ENCODE assay signal across 8 cellular contexts in genomic region chr1:209747580-209748262, GRCh38. TPM values are rescaled to one million over a fixed set of nuclear protein-coding genes. Genes with fewer than 3 reads are reported as not detected.
DNase-seq lines count a peak whose midpoint lies in the region; ATAC-seq, FAIRE-seq and TF ChIP-seq lines count a peak whose summit lies in the region.

No MANE protein-coding gene starts in this region.

- peaks cover 0 to 20% (median 0%) of the 10 kb centered on the region in 3 experiments for H3K27me3 ChIP-seq in neuronal stem cell (ENCODE audit: control insufficient read depth in 3 of 3, insufficient read depth in 3 of 3, low read depth in 1 of 3, low read length in 3 of 3)

- peak overlapping the region; percentile 97 for H2AFZ ChIP-seq in neuronal stem cell (ENCODE audit: low read length)

- peak overlapping the region; percentile 78 for H3K18ac ChIP-seq in neuronal stem cell (ENCODE audit: low read length)

- DNase-seq in RPMI8226 (peak; percentile 98), activated gamma-delta T cell treated with Interleukin-2 at 50 U/mL for 16 hours (peak; percentile 83), foreskin melanocyte (peak; percentile 68), neuronal stem cell (ENCODE audit: low spot score) (peak; percentile 82), stromal cell of bone marrow (ENCODE audit: low read depth) (peak; percentile 87)

- H2AK5ac ChIP-seq in neuronal stem cell (ENCODE audit: low read depth, low read length) = no peak overlapping the region

- H3K4ac ChIP-seq in neuronal stem cell (ENCODE audit: low read length) = no peak overlapping the region

- H3K4me2 ChIP-seq in neuronal stem cell (ENCODE audit: insufficient read depth, low read length, poor library complexity, severe bottlenecking) = peak overlapping the region; percentile 51

- H4K8ac ChIP-seq in neuronal stem cell (ENCODE audit: low read depth, low read length) = no peak overlapping the region

- H2BK12ac ChIP-seq in neuronal stem cell (ENCODE audit: low read length) = no peak overlapping the region

- peak; percentile 84 for ATAC-seq in HG03175 (IDR thresholded peaks at IDR 0.05; ENCODE audit: unreplicated experiment)

- WGBS in neuronal stem cell (ENCODE audit: extremely low coverage in 2 of 2, insufficient read length in 2 of 2, insufficient replicate concordance in 1 of 2), 2 donors = no CpG with 5 or more reads among the region's 37 CpGs

- no peaks in the 10 kb centered on the region for H3K79me1 ChIP-seq in neuronal stem cell (ENCODE audit: low read depth, low read length)

- in situ Hi-C loops in GM18951 (cut with MboI; ENCODE audit: low sequenced_read_pairs, unreplicated experiment) = no loop called here

- no peak overlapping the region for H2BK15ac ChIP-seq in neuronal stem cell (ENCODE audit: low read length)

- H3K4me1 ChIP-seq in neuronal stem cell (ENCODE audit: control insufficient read depth in 2 of 2, insufficient read depth in 1 of 2, low read depth in 1 of 2, low read length in 2 of 2) = peaks cover 2 to 6% of the 10 kb centered on the region in 2 donors

- peak; percentile 97 for FAIRE-seq in A204.1 (lab: Jason Lieb, UNC)

- peak overlapping the region; percentile 51 for H3K9ac ChIP-seq in neuronal stem cell (ENCODE audit: low read depth, low read length, poor library complexity)

- no peak overlapping the region for H3K27ac ChIP-seq in neuronal stem cell (replicated peaks; ENCODE audit: low read length)

- TF ChIP-seq POLR2A in GM18951 (IDR thresholded peaks at IDR 0.05; ENCODE audit: extremely low read depth, insufficient read depth, insufficient read length) = peak; percentile 23

- peak overlapping the region; percentile 19 to 68 for H3K4me3 ChIP-seq in neuronal stem cell (ENCODE audit: low read length in 2 of 2)

- no peaks in the 10 kb centered on the region for H3K36me3 ChIP-seq in neuronal stem cell (replicated peaks in 1 of 2; ENCODE audit: control insufficient read depth in 2 of 2, insufficient read depth in 2 of 2, low read length in 2 of 2)

- H4K91ac ChIP-seq in neuronal stem cell (ENCODE audit: low read depth, low read length, poor library complexity) = no peak overlapping the region

- H3K9me3 ChIP-seq in neuronal stem cell (replicated peaks in 1 of 2; ENCODE audit: control insufficient read depth in 2 of 2, insufficient read depth in 1 of 2, low read depth in 1 of 2, low read length in 2 of 2) = no peaks in the 10 kb centered on the region

- H2BK5ac ChIP-seq in neuronal stem cell (ENCODE audit: low read length) = no peak overlapping the region

- no peak overlapping the region for H3K14ac ChIP-seq in neuronal stem cell (ENCODE audit: low read length)

- no peak overlapping the region for H2BK120ac ChIP-seq in neuronal stem cell (ENCODE audit: low read depth, low read length)

- no peak overlapping the region for H3K23ac ChIP-seq in neuronal stem cell (ENCODE audit: low read depth, low read length, poor library complexity)

RNA-seq across cellular contexts. Expression of gene TRAF3IP3, which starts 8.1 kb away (rescaled TPM):
- polyA plus RNA-seq in neuronal stem cell (2013, experiment 1 of 2) = not detected
- not detected for polyA plus RNA-seq in neuronal stem cell (2013, experiment 2 of 2)

RNA-seq across cellular contexts. Expression of gene C1orf74, which starts 36.6 kb away (rescaled TPM):
- polyA plus RNA-seq in neuronal stem cell (2013, experiment 1 of 2) = 2.3 TPM
- polyA plus RNA-seq in neuronal stem cell (2013, experiment 2 of 2) = 2.4 TPM

RNA-seq across cellular contexts. Expression of gene HSD11B1, which starts 43.1 kb away (rescaled TPM):
- polyA plus RNA-seq in neuronal stem cell (2013, experiment 1 of 2) = not detected
- not detected for polyA plus RNA-seq in neuronal stem cell (2013, experiment 2 of 2)

RNA-seq across cellular contexts. Expression of gene IRF6, which starts 58.2 kb away (rescaled TPM):
- 0.01 TPM for polyA plus RNA-seq in neuronal stem cell (2013, experiment 1 of 2)
- polyA plus RNA-seq in neuronal stem cell (2013, experiment 2 of 2) = 0.03 TPM
